18 cellular contexts compared by ENCODE assay signal in genomic region chr3:121073011-121073410, GRCh38.
A peak's percentile ranks its signal among the peaks of the same experiment; 100 is the strongest.
DNase-seq lines count a peak whose midpoint lies in the region; ATAC-seq and TF ChIP-seq lines count a peak whose summit lies in the region.
"Had no signal": no experiment of that assay in that cellular context is flagged by ENCODE, and none has a peak within 500 bp of the region (broad histone marks: within the 10 kb centered on the region; RNA-seq: fewer than 3 reads in every experiment).

No MANE protein-coding gene starts in this region.

- intact Hi-C loops in left cardiac atrium (cut with DNase I): no loop called here
- intact Hi-C loops in cardiac septum (cut with DNase I): no loop called here

- no peaks in the 10 kb centered on the region for H3K36me3 Mint-ChIP-seq in nephron (ENCODE audit: low read depth)
- H3K36me3 Mint-ChIP-seq: CD8-positive, alpha-beta T cell had no signal

- H3K27me3 Mint-ChIP-seq in nephron (ENCODE audit: low read depth): no peaks in the 10 kb centered on the region
- H3K27me3 Mint-ChIP-seq: B cell; CD4-positive, alpha-beta T cell had no signal

- TF ChIP-seq CTCF in VCaP (conservative IDR thresholded peaks at IDR 0.05) (no peak), nephron (IDR thresholded peaks at IDR 0.05; ENCODE audit: unreplicated experiment in 3 of 3) (no peak), thoracic aorta (IDR thresholded peaks at IDR 0.05) (no peak)

- H3K27ac ChIP-seq in VCaP (peak overlapping the region; percentile 55), thoracic aorta (no peak overlapping the region)
- H3K27ac ChIP-seq: 22Rv1; A549; BLaER1 treated with 17β-estradiol and CSF1 and Interleukin-3, amounts not matched to agents 10 nM and 100 nM had no signal

- peak overlapping the region in 2 of 3 experiments; percentile 12 to 43 for H3K27ac Mint-ChIP-seq in nephron
- H3K27ac Mint-ChIP-seq: B cell; CD4-positive, alpha-beta T cell; CD8-positive, alpha-beta T cell had no signal

- no peaks in the 10 kb centered on the region for H3K36me3 ChIP-seq in thoracic aorta

- peak overlapping the region; percentile 38 for H3K4me3 ChIP-seq in thoracic aorta
- H3K4me3 ChIP-seq: A549; BLaER1 treated with 17β-estradiol and CSF1 and Interleukin-3, amounts not matched to agents 10 nM and 100 nM had no signal

- DNase-seq in left cardiac atrium (peak; percentile 30), cardiac septum (ENCODE audit: low spot score) (no peak), thoracic aorta (ENCODE audit: low spot score) (no peak), putamen (ENCODE audit: low spot score) (no peak)
- DNase-seq: AML-193; Caco-2; Calu3; CD4-positive, alpha-beta T cell; CD8-positive, alpha-beta T cell; DMS79 treated with DMSO at 0.1 percent for 48 hours; GF-D8 had no signal

- peaks cover 9% of the 10 kb centered on the region for H3K4me1 Mint-ChIP-seq in nephron
- H3K4me1 Mint-ChIP-seq: B cell had no signal

- H3K4me1 ChIP-seq in thoracic aorta (ENCODE audit: control insufficient read depth in 1 of 2, low read depth in 2 of 2): peaks cover 7 to 17% of the 10 kb centered on the region in 2 donors
- H3K4me1 ChIP-seq: A549, Caco-2 had no signal

- ATAC-seq in left cardiac atrium (peak in 1 of 2 donors; percentile 36), thoracic aorta (ENCODE audit: insufficient number of reproducible peaks, low FRiP score, low read depth) (no peak), GM21360 (IDR thresholded peaks at IDR 0.05; ENCODE audit: unreplicated experiment) (no peak)
- ATAC-seq: A549; CD8-positive, alpha-beta T cell had no signal

- H3K9me3 Mint-ChIP-seq in nephron: peaks cover 4% of the 10 kb centered on the region
- H3K9me3 Mint-ChIP-seq: CD4-positive, alpha-beta T cell; CD8-positive, alpha-beta T cell had no signal

- H3K4me3 Mint-ChIP-seq in nephron: no peak overlapping the region
- H3K4me3 Mint-ChIP-seq: B cell; CD4-positive, alpha-beta T cell; CD8-positive, alpha-beta T cell had no signal

- no peaks in the 10 kb centered on the region for H3K27me3 ChIP-seq in thoracic aorta (replicated peaks; ENCODE audit: insufficient read depth)
- H3K27me3 ChIP-seq: BLaER1 treated with 17β-estradiol and CSF1 and Interleukin-3, amounts not matched to agents 10 nM and 100 nM had no signal

- no peaks in the 10 kb centered on the region for H3K9me3 ChIP-seq in thoracic aorta
- H3K9me3 ChIP-seq: A549, Caco-2 had no signal
